In the genomic region with DNA sequence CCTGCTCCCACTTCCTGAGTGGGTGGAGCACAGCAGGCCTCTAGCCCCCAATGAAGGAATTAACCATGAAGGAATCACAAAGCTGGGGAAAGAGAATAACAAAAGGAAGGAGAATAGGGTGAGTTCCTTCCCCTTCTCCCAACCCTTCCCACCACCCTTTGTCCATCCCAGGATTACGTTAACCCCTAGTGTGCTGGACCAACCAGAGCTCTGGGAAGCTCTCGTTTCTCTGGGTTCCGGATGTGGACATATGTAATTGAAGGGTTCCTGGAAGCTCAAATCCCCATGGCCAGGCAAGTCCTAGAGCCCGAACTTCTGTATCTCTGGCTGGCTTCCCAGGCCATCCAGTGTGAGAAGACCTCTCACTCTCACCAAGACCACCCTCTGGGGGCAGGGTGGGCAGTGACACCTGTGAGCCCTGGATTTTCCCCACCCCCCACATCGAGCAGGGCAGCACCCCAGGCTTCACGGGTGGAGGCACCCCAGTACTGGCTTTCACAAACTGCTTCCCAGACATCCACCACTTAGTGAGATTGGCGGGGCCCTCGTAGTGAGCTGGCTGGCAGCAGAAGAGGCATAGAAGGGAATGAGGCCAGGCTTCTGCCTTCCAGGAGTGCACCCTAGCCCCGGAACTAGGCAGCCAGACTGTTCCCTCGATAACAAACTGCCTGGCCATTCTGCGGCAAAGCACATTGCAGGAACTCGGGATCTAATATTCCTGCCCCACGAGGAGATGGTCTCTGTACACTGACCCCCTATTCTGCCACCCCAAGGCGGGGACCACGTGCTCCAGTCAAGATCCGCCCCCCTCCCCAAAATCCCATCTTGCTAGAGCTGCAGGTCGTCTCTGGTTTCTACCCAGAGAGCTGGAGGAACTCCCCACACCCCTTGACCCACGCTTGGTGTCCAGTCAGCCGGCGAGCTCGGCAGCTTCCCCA, we compare ENCODE assay signal across 9 cellular contexts. TPM values are rescaled to one million over a fixed set of nuclear protein-coding genes. Genes with fewer than 3 reads are reported as not detected.
A peak's percentile ranks its signal among the peaks of the same experiment; 100 is the strongest.
DNase-seq lines count a peak whose midpoint lies in the region; ATAC-seq, FAIRE-seq and TF ChIP-seq lines count a peak whose summit lies in the region.
"Had no signal": no experiment of that assay in that cellular context is flagged by ENCODE, and none has a peak within 500 bp of the region (broad histone marks: within the 10 kb centered on the region; RNA-seq: fewer than 3 reads in every experiment).

No MANE protein-coding gene starts in this region.

- H2AFZ ChIP-seq in astrocyte (ENCODE audit: low read depth, low read length) (peak overlapping the region; percentile 77), HepG2 (ENCODE audit: low read length) (no peak overlapping the region)

- in situ Hi-C loops in HepG2 (cut with HindIII; ENCODE audit: extremely low pct_ligation_motif_present, low pct_unique_long_range_greater_than_20kb), result loop anchor here (5.0 kb wide), 1 partner anchor 100 kb away; no protein-coding TSS in a partner anchor

- no peak overlapping the region for H3K27ac ChIP-seq in astrocyte (ENCODE audit: low read depth, low read length)
- H3K27ac ChIP-seq in HepG2 (ENCODE audit: extremely low read length, insufficient read depth, low read length), result no peak overlapping the region
- peak overlapping the region; percentile 80 to 84 for H3K27ac ChIP-seq in tibial artery
- H3K27ac ChIP-seq in caudate nucleus (ENCODE audit: low read depth, low read length), result no peak overlapping the region

- H3K4me1 ChIP-seq in astrocyte (ENCODE audit: insufficient read depth, low read length) (peaks cover 21% of the 10 kb centered on the region), HepG2 (ENCODE audit: insufficient read depth, low read length) (peaks cover 35% of the 10 kb centered on the region), tibial artery (peaks cover 0 to 32% (median 19%) of the 10 kb centered on the region in 4 donors)

- TF ChIP-seq CTCF in astrocyte (IDR thresholded peaks at IDR 0.05; ENCODE audit: insufficient read depth, low read depth, low read length) (no peak), HepG2 (CRISPR knock-in tag; IDR thresholded peaks at IDR 0.05) (no peak), tibial artery (IDR thresholded peaks at IDR 0.05) (no peak)

- TF ChIP-seq RAD21 in HepG2 (CRISPR knock-in tag; IDR thresholded peaks at IDR 0.05), result no peak

- H3K36me3 ChIP-seq in astrocyte (ENCODE audit: insufficient read depth, low read length) (no peaks in the 10 kb centered on the region), HepG2 (replicated peaks in 1 of 2; ENCODE audit: control insufficient read depth in 1 of 2, insufficient read depth in 2 of 2, low read length in 2 of 2) (no peaks in the 10 kb centered on the region), tibial artery (no peaks in the 10 kb centered on the region)

- peaks cover 2% of the 10 kb centered on the region for H3K27me3 ChIP-seq in astrocyte (ENCODE audit: insufficient read depth, low read length)
- peaks cover 4 to 17% of the 10 kb centered on the region in 2 experiments; a peak in 4 of 5 replicates for H3K27me3 ChIP-seq in HepG2 (ENCODE audit: control insufficient read depth in 1 of 2, insufficient read depth in 2 of 2, low read length in 2 of 2)
- no peaks in the 10 kb centered on the region for H3K27me3 ChIP-seq in tibial artery

- H3K79me2 ChIP-seq in astrocyte (ENCODE audit: insufficient read depth, low read length) (peaks cover 47% of the 10 kb centered on the region), HepG2 (ENCODE audit: insufficient read depth, low read length) (no peaks in the 10 kb centered on the region)

- no peak for DNase-seq in activated CD4-positive, alpha-beta T cell treated with anti-CD3 and anti-CD28 coated beads, Interleukin-2, amount 10 ng/mL, durations not matched to agents 7 days and 5 days
- no peak for DNase-seq in activated CD4-positive, alpha-beta T cell treated with anti-CD3 and anti-CD28 coated beads, Interleukin-2, amount 50 U/mL, for 1 hour
- DNase-seq in astrocyte (ENCODE audit: low read depth) (no peak), HepG2 (ENCODE audit: low spot score) (no peak), tibial artery (no peak), caudate nucleus (lab: John Stamatoyannopoulos, UW) (no peak)
- DNase-seq in activated naive CD4-positive, alpha-beta T cell treated with anti-CD3 and anti-CD28 coated beads for 36 hours, result no peak

- FAIRE-seq in astrocyte (lab: Jason Lieb, UNC) (no peak), HepG2 (lab: Jason Lieb, UNC) (no peak)
- FAIRE-seq: K562 had no signal

- peak overlapping the region; percentile 76 for H3K9ac ChIP-seq in astrocyte (ENCODE audit: low read length)
- peak overlapping the region; percentile 44; the same call in 1 of the 2 replicates for H3K9ac ChIP-seq in HepG2 (ENCODE audit: insufficient read depth, low read depth, low read length)

- H3K4me1 Mint-ChIP-seq in activated CD4-positive, alpha-beta T cell treated with anti-CD3 and anti-CD28 coated beads, Interleukin-2, amount 10 ng/mL, durations not matched to agents 7 days and 5 days, result peaks cover 9% of the 10 kb centered on the region
- H3K4me1 Mint-ChIP-seq in astrocyte (ENCODE audit: low read depth, unreplicated experiment), result no peaks in the 10 kb centered on the region
- H3K4me1 Mint-ChIP-seq in activated naive CD4-positive, alpha-beta T cell treated with anti-CD3 and anti-CD28 coated beads for 36 hours (ENCODE audit: low read depth), result peaks cover 14% of the 10 kb centered on the region

- peaks cover 63% of the 10 kb centered on the region for H4K20me1 ChIP-seq in astrocyte (ENCODE audit: insufficient read depth, low read length)
- no peaks in the 10 kb centered on the region for H4K20me1 ChIP-seq in HepG2 (ENCODE audit: insufficient read depth, low read length)

- POLR2A ChIA-PET in activated CD4-positive, alpha-beta T cell treated with anti-CD3 and anti-CD28 coated beads, Interleukin-2, amount 10 ng/mL, durations not matched to agents 7 days and 5 days (lab: Charles Lee), result no interaction called here
- POLR2A ChIA-PET in HepG2 (lab: Yijun Ruan, JAX), result interaction anchor here (1.1 to 1.7 kb wide), 3 partner anchors 9 to 63 kb away, joined by 3 to 5 read pairs (median 4); no protein-coding TSS in a partner anchor

- no peaks in the 10 kb centered on the region for H3K9me3 ChIP-seq in astrocyte (ENCODE audit: insufficient read depth, low read depth, low read length)
- H3K9me3 ChIP-seq in HepG2 (ENCODE audit: low read length), result no peaks in the 10 kb centered on the region
- no peaks in the 10 kb centered on the region for H3K9me3 ChIP-seq in tibial artery

- H3K27me3 Mint-ChIP-seq in activated CD4-positive, alpha-beta T cell treated with anti-CD3 and anti-CD28 coated beads, Interleukin-2, amount 10 ng/mL, durations not matched to agents 7 days and 5 days, result peaks cover 49% of the 10 kb centered on the region
- peaks cover 54% of the 10 kb centered on the region for H3K27me3 Mint-ChIP-seq in astrocyte (ENCODE audit: low read depth, unreplicated experiment)
- peaks cover 17% of the 10 kb centered on the region for H3K27me3 Mint-ChIP-seq in activated naive CD4-positive, alpha-beta T cell treated with anti-CD3 and anti-CD28 coated beads for 36 hours (ENCODE audit: low read depth)

- peak overlapping the region; percentile 6 for H3K4me3 Mint-ChIP-seq in activated CD4-positive, alpha-beta T cell treated with anti-CD3 and anti-CD28 coated beads, Interleukin-2, amount 10 ng/mL, durations not matched to agents 7 days and 5 days
- peak overlapping the region; percentile 76 for H3K4me3 Mint-ChIP-seq in astrocyte (ENCODE audit: unreplicated experiment)
- no peak overlapping the region for H3K4me3 Mint-ChIP-seq in activated naive CD4-positive, alpha-beta T cell treated with anti-CD3 and anti-CD28 coated beads for 36 hours

- TF ChIP-seq POLR2A in HepG2 (IDR thresholded peaks at IDR 0.05; ENCODE audit: insufficient read depth in 1 of 2, low read depth in 2 of 2, low read length in 2 of 2), result no peak

- peak overlapping the region; percentile 71 for H3K4me3 ChIP-seq in astrocyte (ENCODE audit: insufficient read depth, low read depth, low read length)
- H3K4me3 ChIP-seq in HepG2 (replicated peaks in 1 of 3; ENCODE audit: insufficient read depth in 1 of 3, low read depth in 2 of 3, low read length in 3 of 3), result peak overlapping the region; percentile 62 to 80 (median 73); a peak in 5 of 6 replicates
- peak overlapping the region; percentile 75 to 91 for H3K4me3 ChIP-seq in tibial artery
- H3K4me3 ChIP-seq: K562 had no signal

- intact Hi-C loops in HepG2 (cut with micrococcal nuclease; ENCODE audit: unreplicated experiment), result no loop called here
- intact Hi-C loops in tibial artery (cut with DNase I; ENCODE audit: low total_unique reads), result loop anchor here (5.0 to 10.0 kb wide), 2 partner anchors 60 to 242 kb away; no protein-coding TSS in a partner anchor
- intact Hi-C loops in activated naive CD4-positive, alpha-beta T cell treated with anti-CD3 and anti-CD28 coated beads for 36 hours (cut with micrococcal nuclease), result loop anchor here (10.0 kb wide), 1 partner anchor 372 kb away; no protein-coding TSS in a partner anchor

- no peaks in the 10 kb centered on the region for H3K9me3 Mint-ChIP-seq in activated CD4-positive, alpha-beta T cell treated with anti-CD3 and anti-CD28 coated beads, Interleukin-2, amount 10 ng/mL, durations not matched to agents 7 days and 5 days
- no peaks in the 10 kb centered on the region for H3K9me3 Mint-ChIP-seq in astrocyte (ENCODE audit: unreplicated experiment)
- no peaks in the 10 kb centered on the region for H3K9me3 Mint-ChIP-seq in activated naive CD4-positive, alpha-beta T cell treated with anti-CD3 and anti-CD28 coated beads for 36 hours

- 73% methylated on average over 15 of the region's 21 CpGs for WGBS in HepG2 (ENCODE audit: low lambda C conversion rate)

- no peak for ATAC-seq in HepG2
- no peak for ATAC-seq in HG02678 (IDR thresholded peaks at IDR 0.05; ENCODE audit: unreplicated experiment)
- ATAC-seq: K562 had no signal

- H3K4me2 ChIP-seq in astrocyte (ENCODE audit: low read length), result peak overlapping the region; percentile 97
- H3K4me2 ChIP-seq in HepG2 (ENCODE audit: low read depth, low read length), result peak overlapping the region; percentile 98

- CTCF ChIA-PET in activated CD4-positive, alpha-beta T cell treated with anti-CD3 and anti-CD28 coated beads, Interleukin-2, amount 10 ng/mL, durations not matched to agents 7 days and 5 days (lab: Charles Lee), result interaction anchor here (1.3 to 1.5 kb wide), 3 partner anchors 12 to 370 kb away, joined by 3 to 5 read pairs (median 3); no protein-coding TSS in a partner anchor
- CTCF ChIA-PET in HepG2 (lab: Yijun Ruan, JAX; ENCODE audit: low intra/inter-chr PET ratio, low total read pairs), result no interaction called here
- CTCF ChIA-PET in activated naive CD4-positive, alpha-beta T cell treated with anti-CD3 and anti-CD28 coated beads for 36 hours (lab: Charles Lee), result interaction anchor here (1.2 to 3.9 kb wide), 2 partner anchors 52 to 382 kb away, joined by 4 to 45 read pairs; no protein-coding TSS in a partner anchor

- TF ChIP-seq EP300 in HepG2 (IDR thresholded peaks at IDR 0.05; ENCODE audit: low read depth in 2 of 2, low read length in 2 of 2) (no peak), HepG2 (CRISPR knock-in tag; IDR thresholded peaks at IDR 0.05; ENCODE audit: borderline replicate concordance) (no peak)

- H3K36me3 Mint-ChIP-seq in activated CD4-positive, alpha-beta T cell treated with anti-CD3 and anti-CD28 coated beads, Interleukin-2, amount 10 ng/mL, durations not matched to agents 7 days and 5 days (ENCODE audit: low read depth), result no peaks in the 10 kb centered on the region
- peaks cover 1% of the 10 kb centered on the region for H3K36me3 Mint-ChIP-seq in astrocyte (ENCODE audit: low read depth, unreplicated experiment)
- no peaks in the 10 kb centered on the region for H3K36me3 Mint-ChIP-seq in activated naive CD4-positive, alpha-beta T cell treated with anti-CD3 and anti-CD28 coated beads for 36 hours (ENCODE audit: low read depth)

- BruUV-seq in HepG2 (replicated peaks; lab: Mats Ljungman, UMichigan), result no TSS peak

- H3K27ac Mint-ChIP-seq in activated CD4-positive, alpha-beta T cell treated with anti-CD3 and anti-CD28 coated beads, Interleukin-2, amount 10 ng/mL, durations not matched to agents 7 days and 5 days, result no peak overlapping the region
- no peak overlapping the region for H3K27ac Mint-ChIP-seq in astrocyte (ENCODE audit: unreplicated experiment)
- no peak overlapping the region for H3K27ac Mint-ChIP-seq in activated naive CD4-positive, alpha-beta T cell treated with anti-CD3 and anti-CD28 coated beads for 36 hours

RNA-seq across cellular contexts. Expression of gene NECTIN1, which starts 2.1 kb away (rescaled TPM):
- total RNA-seq in activated CD4-positive, alpha-beta T cell treated with anti-CD3 and anti-CD28 coated beads, Interleukin-2, amount 10 ng/mL, durations not matched to agents 7 days and 5 days, result under 1 TPM; 0.21 to 0.30 TPM
- total RNA-seq in astrocyte (16.9 and 17.7 TPM in 2 replicates), HepG2 (2016; rRNA removed; fragmentation: Illumina TruSeq; extraction: Trizol) (4.1 and 7.3 TPM in 2 replicates)
- 1.8 and 2.9 TPM in 2 replicates for total RNA-seq in HepG2 (2016; cell fraction: cytosol; rRNA removed; fragmentation: Illumina TruSeq; extraction: Trizol; ENCODE audit: low read depth)
- total RNA-seq in HepG2 (2016; cell fraction: insoluble cytoplasmic fraction; rRNA removed; fragmentation: Illumina TruSeq; extraction: Trizol), result 4.3 and 5.3 TPM in 2 replicates
- total RNA-seq in HepG2 (2016; cell fraction: membrane; rRNA removed; fragmentation: Illumina TruSeq; extraction: Trizol), result 5.3 and 6.4 TPM in 2 replicates
- 5.4 and 6.5 TPM in 2 replicates for total RNA-seq in HepG2 (2016; cell fraction: nucleus; rRNA removed; fragmentation: Illumina TruSeq; extraction: Trizol)
- 3.9 and 4.7 TPM in 2 replicates for polyA plus RNA-seq in HepG2 (2011; rRNA removed)
- 2.3 and 2.9 TPM in 2 replicates for polyA plus RNA-seq in HepG2 (2011; cell fraction: cytosol; rRNA removed)
- 3.6 and 4.2 TPM in 2 replicates for polyA plus RNA-seq in HepG2 (2011; cell fraction: nucleus; rRNA removed)
- 3.3 and 4.2 TPM in 2 replicates for polyA plus RNA-seq in HepG2 (2012)
- polyA plus RNA-seq in HepG2 (2016; cell fraction: cytosol; fragmentation: Illumina TruSeq; extraction: Trizol; ENCODE audit: low read depth), result 1.8 and 1.9 TPM in 2 replicates
- 4.9 and 6.0 TPM in 2 replicates for polyA plus RNA-seq in HepG2 (2016; cell fraction: insoluble cytoplasmic fraction; fragmentation: Illumina TruSeq; extraction: Trizol; ENCODE audit: low read depth)
- polyA plus RNA-seq in HepG2 (2016; cell fraction: membrane; fragmentation: Illumina TruSeq; extraction: Trizol; ENCODE audit: low read depth), result 4.1 and 4.8 TPM in 2 replicates
- 9.3 and 9.9 TPM in 2 replicates for polyA plus RNA-seq in HepG2 (2016; cell fraction: nucleus; fragmentation: Illumina TruSeq; extraction: Trizol; ENCODE audit: insufficient read depth, low read depth)
- polyA minus RNA-seq in HepG2 (2011; rRNA and poly(A)+ RNA removed; ENCODE audit: low replicate concordance), result 4.1 and 6.6 TPM in 2 replicates
- 3.0 and 4.1 TPM in 2 replicates for polyA minus RNA-seq in HepG2 (2011; cell fraction: cytosol; rRNA and poly(A)+ RNA removed)
- polyA minus RNA-seq in HepG2 (2011; cell fraction: nucleus; rRNA and poly(A)+ RNA removed), result 6.1 and 6.6 TPM in 2 replicates
- 1 to 10 TPM; 2.0 to 2.5 TPM for total RNA-seq in activated naive CD4-positive, alpha-beta T cell treated with anti-CD3 and anti-CD28 coated beads for 36 hours

Comparison
In these comparisons a context has a peak if more than half of its experiments do, and no peak if none do; other contexts are left out.
1. H3K27ac ChIP-seq: peak in tibial artery (2 of 2); none in astrocyte (single experiment), HepG2 (single experiment) and caudate nucleus (single experiment).
2. Peak in every context shown above with its lines, with median percentiles within 50 percentile points of each other: H3K4me3 ChIP-seq.